23 cellular contexts compared by ENCODE assay signal in genomic region chr10:86222336-86222650, GRCh38.
"Had no signal": no experiment of that assay in that cellular context is flagged by ENCODE, and none has a peak within 500 bp of the region (broad histone marks: within the 10 kb centered on the region; RNA-seq: fewer than 3 reads in every experiment).

No MANE protein-coding gene starts in this region.

- H3K36me3 ChIP-seq: SJSA1 had no signal

- H3K9me3 ChIP-seq: SJSA1 had no signal

- DNase-seq: KBM-7, MV-4-11, NCI-H1048, NCI-H1105, NCI-H1417, NCI-H1436 treated with DMSO at 0.1 percent for 48 hours, NCI-H1694, NCI-H187 treated with DMSO at 0.1 percent for 48 hours, NCI-H2029 treated with DMSO at 0.1 percent for 48 hours, NCI-H226, NCI-H446, NCI-H510A, NCI-H524 treated with DMSO at 0.1 percent for 48 hours, NCI-H69, NCI-H774, Right ventricle myocardium superior, RPMI8226, SIG-M5 had no signal

- H3K4me1 ChIP-seq: SJSA1 had no signal

- H3K27ac ChIP-seq: HL-60, SJSA1, SK-N-MC had no signal

- H3K27me3 ChIP-seq: SJSA1 had no signal

- H3K4me3 ChIP-seq: SJSA1, SK-N-MC had no signal

- FAIRE-seq: HTR-8/SVneo, RCC 7860 had no signal
